In genomic region chr9:91681461-91682305, GRCh38 we compare ENCODE assay signal across 8 cellular contexts.
DNase-seq lines count a peak whose midpoint lies in the region; ATAC-seq and TF ChIP-seq lines count a peak whose summit lies in the region.

No MANE protein-coding gene starts in this region.

- no peaks in the 10 kb centered on the region for H3K79me2 ChIP-seq in H9 (ENCODE audit: insufficient read depth, low read length)

- H3K27ac ChIP-seq in CD4-positive, alpha-beta memory T cell (ENCODE audit: low read depth, low read length), result no peak overlapping the region
- H3K27ac ChIP-seq in H9 (ENCODE audit: insufficient read length, low read depth, low read length), result no peak overlapping the region

- no peaks in the 10 kb centered on the region for H3K79me1 ChIP-seq in H9 (ENCODE audit: insufficient read depth, low read depth, low read length, poor library complexity, severe bottlenecking)

- no peak overlapping the region for H2AK5ac ChIP-seq in H9 (ENCODE audit: insufficient read length, low read length)

- H3T11ph ChIP-seq in H9 (ENCODE audit: low read length), result no peak overlapping the region

- no peak overlapping the region for H3K4me3 ChIP-seq in CD4-positive, alpha-beta memory T cell (ENCODE audit: low read length in 2 of 2)

- CTCF ChIA-PET in CD4-positive, alpha-beta memory T cell (lab: Charles Lee; ENCODE audit: partially characterized antibody), result no interaction called here

- H3K14ac ChIP-seq in H9 (ENCODE audit: insufficient read depth, low read length), result no peak overlapping the region

- H2BK5ac ChIP-seq in H9 (ENCODE audit: insufficient read length, low read length), result no peak overlapping the region

- H3K27me3 Mint-ChIP-seq in CD4-positive, alpha-beta memory T cell, result peaks cover 15 to 29% of the 10 kb centered on the region in 2 donors
- H3K27me3 Mint-ChIP-seq in H9 (ENCODE audit: low read depth), result peaks cover 2% of the 10 kb centered on the region
- H3K27me3 Mint-ChIP-seq in naive B cell, result peaks cover 26 to 47% (median 34%) of the 10 kb centered on the region in 3 donors
- peaks cover 27% of the 10 kb centered on the region for H3K27me3 Mint-ChIP-seq in stimulated activated memory B cell treated with anti-CD40 and anti-IgM and Interleukin-4, amounts not matched to agents 10 μg/mL and 1 μg/mL and 100 μg/mL, for 72 hours

- peak; percentile 29 to 53 (median 38) for DNase-seq in CD4-positive, alpha-beta memory T cell
- DNase-seq in H9 (peak; percentile 87), NCI-H748 treated with DMSO at 0.1 percent for 48 hours (lab: John Stamatoyannopoulos, UW) (peak; percentile 26), activated T-cell treated with anti-CD3 and anti-CD28 coated beads for 24 hours (ENCODE audit: low read depth) (peak; percentile 61), erythroblast (lab: John Stamatoyannopoulos, UW) (peak; percentile 62 to 68), naive B cell (peak; percentile 44), NCI-H345 treated with DMSO at 0.1 percent for 48 hours (lab: John Stamatoyannopoulos, UW; ENCODE audit: unreplicated experiment) (no peak)

- no peak overlapping the region for H3K27ac Mint-ChIP-seq in CD4-positive, alpha-beta memory T cell
- H3K27ac Mint-ChIP-seq in H9 (no peak overlapping the region; a peak in 1 of 7 replicates), naive B cell (peak overlapping the region in 1 of 6 donors; percentile 39)
- H3K27ac Mint-ChIP-seq in stimulated activated memory B cell treated with anti-CD40 and anti-IgM and Interleukin-4, amounts not matched to agents 10 μg/mL and 1 μg/mL and 100 μg/mL, for 72 hours, result peak overlapping the region; percentile 62

- no peaks in the 10 kb centered on the region for H3K36me3 ChIP-seq in CD4-positive, alpha-beta memory T cell (ENCODE audit: insufficient read depth, low read length)

- H3K27me3 ChIP-seq in CD4-positive, alpha-beta memory T cell (ENCODE audit: insufficient read depth, low read length), result peaks cover 6% of the 10 kb centered on the region
- H3K27me3 ChIP-seq in H9 (ENCODE audit: insufficient read depth, low read length), result no peaks in the 10 kb centered on the region

- no peak overlapping the region for H2AFZ ChIP-seq in H9 (ENCODE audit: low read length)

- H4K20me1 ChIP-seq in H9 (ENCODE audit: control insufficient read depth, insufficient read depth, insufficient read length), result no peaks in the 10 kb centered on the region

- H3K23ac ChIP-seq in H9 (ENCODE audit: insufficient read length, low read depth, low read length), result no peak overlapping the region

- no CpG with 5 or more reads among the region's 43 CpGs for WGBS in H9 (ENCODE audit: extremely low coverage, insufficient read length, low lambda C conversion rate)

- H4K8ac ChIP-seq in H9 (replicated peaks; ENCODE audit: insufficient read length, low read depth, low read length), result no peak overlapping the region

- H2BK120ac ChIP-seq in H9 (ENCODE audit: low read depth, low read length, poor library complexity, severe bottlenecking), result no peak overlapping the region

- no peak overlapping the region for H4K5ac ChIP-seq in H9 (ENCODE audit: insufficient read length, low read depth, low read length)

- H2BK15ac ChIP-seq in H9 (ENCODE audit: low read depth, low read length), result no peak overlapping the region

- POLR2A ChIA-PET in CD4-positive, alpha-beta memory T cell (lab: Charles Lee; ENCODE audit: partially characterized antibody), result no interaction called here

- no peaks in the 10 kb centered on the region for H3K23me2 ChIP-seq in H9 (ENCODE audit: insufficient read length, low read depth, low read length, poor library complexity, severe bottlenecking)

- H3K9ac ChIP-seq in H9 (ENCODE audit: extremely low read depth, insufficient read length, low read length), result no peak overlapping the region

- no peak overlapping the region for H4K91ac ChIP-seq in H9 (ENCODE audit: insufficient read length, low read depth, low read length)

- no peaks in the 10 kb centered on the region for H3K4me1 Mint-ChIP-seq in CD4-positive, alpha-beta memory T cell
- H3K4me1 Mint-ChIP-seq in H9, result peaks cover 23 to 26% of the 10 kb centered on the region in 2 experiments
- peaks cover 3 to 6% (median 5%) of the 10 kb centered on the region in 3 donors for H3K4me1 Mint-ChIP-seq in naive B cell
- H3K4me1 Mint-ChIP-seq in stimulated activated memory B cell treated with anti-CD40 and anti-IgM and Interleukin-4, amounts not matched to agents 10 μg/mL and 1 μg/mL and 100 μg/mL, for 72 hours, result peaks cover 6% of the 10 kb centered on the region

- H3K4ac ChIP-seq in H9 (ENCODE audit: low read depth, low read length), result no peak overlapping the region

- H3K9me3 ChIP-seq in CD4-positive, alpha-beta memory T cell (ENCODE audit: control insufficient read depth in 1 of 2, low read length in 2 of 2), result no peaks in the 10 kb centered on the region
- no peaks in the 10 kb centered on the region for H3K9me3 ChIP-seq in H9 (ENCODE audit: control insufficient read depth, low read depth, low read length)

- TF ChIP-seq POLR2A in erythroblast (IDR thresholded peaks at IDR 0.05; ENCODE audit: low read length), result no peak

- H3K18ac ChIP-seq in H9 (ENCODE audit: insufficient read length, low read depth, low read length), result no peak overlapping the region

- no peak overlapping the region for H2BK20ac ChIP-seq in H9 (ENCODE audit: low read depth, low read length, poor library complexity, severe bottlenecking)

- intact Hi-C loops in CD4-positive, alpha-beta memory T cell (cut with micrococcal nuclease), result loop anchor here (1.0 to 5.0 kb wide), 2 partner anchors 644 to 766 kb away; no protein-coding TSS in a partner anchor

- peak; percentile 89 to 93 for ATAC-seq in naive B cell (ENCODE audit: low read depth in 2 of 2)
- peak; percentile 88 for ATAC-seq in stimulated activated memory B cell treated with anti-CD40 and anti-IgM and Interleukin-4, amounts not matched to agents 10 μg/mL and 1 μg/mL and 100 μg/mL, for 72 hours

- H3K9me3 Mint-ChIP-seq in CD4-positive, alpha-beta memory T cell, result no peaks in the 10 kb centered on the region
- H3K9me3 Mint-ChIP-seq in H9 (no peaks in the 10 kb centered on the region), naive B cell (no peaks in the 10 kb centered on the region)
- no peaks in the 10 kb centered on the region for H3K9me3 Mint-ChIP-seq in stimulated activated memory B cell treated with anti-CD40 and anti-IgM and Interleukin-4, amounts not matched to agents 10 μg/mL and 1 μg/mL and 100 μg/mL, for 72 hours

- H3K36me3 Mint-ChIP-seq in CD4-positive, alpha-beta memory T cell, result no peaks in the 10 kb centered on the region
- no peaks in the 10 kb centered on the region for H3K36me3 Mint-ChIP-seq in H9 (ENCODE audit: insufficient read depth in 1 of 3, low read depth in 3 of 3)
- no peaks in the 10 kb centered on the region for H3K36me3 Mint-ChIP-seq in naive B cell
- H3K36me3 Mint-ChIP-seq in stimulated activated memory B cell treated with anti-CD40 and anti-IgM and Interleukin-4, amounts not matched to agents 10 μg/mL and 1 μg/mL and 100 μg/mL, for 72 hours, result no peaks in the 10 kb centered on the region

- peak overlapping the region in 3 of 8 donors; percentile 32 to 40 (median 38) for H3K4me3 Mint-ChIP-seq in CD4-positive, alpha-beta memory T cell
- H3K4me3 Mint-ChIP-seq in H9 (peak overlapping the region; percentile 55 to 64; a peak in 4 of 5 replicates), naive B cell (peak overlapping the region; percentile 60 to 84 (median 74))
- peak overlapping the region; percentile 70 for H3K4me3 Mint-ChIP-seq in stimulated activated memory B cell treated with anti-CD40 and anti-IgM and Interleukin-4, amounts not matched to agents 10 μg/mL and 1 μg/mL and 100 μg/mL, for 72 hours

- H3K56ac ChIP-seq in H9 (ENCODE audit: insufficient read length, low read depth, low read length), result no peak overlapping the region

- no peak overlapping the region for H2BK12ac ChIP-seq in H9 (ENCODE audit: insufficient read length, low read depth, low read length)

- TF ChIP-seq CTCF in H9 (conservative IDR thresholded peaks at IDR 0.05), result peak; percentile 98; the same call in 2 of the 3 replicates

- peaks cover 3% of the 10 kb centered on the region for H3K4me1 ChIP-seq in CD4-positive, alpha-beta memory T cell (ENCODE audit: insufficient read depth, low read length)
- no peaks in the 10 kb centered on the region for H3K4me1 ChIP-seq in H9 (ENCODE audit: insufficient read depth, low read length)

- H3K4me2 ChIP-seq in H9 (ENCODE audit: insufficient read depth, insufficient read length, low read length), result no peak overlapping the region
